Comparison of ENCODE assay signal across 20 cellular contexts in genomic region chr2:210593166-210593565, GRCh38. TPM values are rescaled to one million over a fixed set of nuclear protein-coding genes. Genes with fewer than 3 reads are reported as not detected.
DNase-seq lines count a peak whose midpoint lies in the region; FAIRE-seq and TF ChIP-seq lines count a peak whose summit lies in the region.
"Had no signal": no experiment of that assay in that cellular context is flagged by ENCODE, and none has a peak within 500 bp of the region (broad histone marks: within the 10 kb centered on the region; RNA-seq: fewer than 3 reads in every experiment).

No MANE protein-coding gene starts in this region.

- no peak overlapping the region for H3K4me3 ChIP-seq in astrocyte of the cerebellum (ENCODE audit: low read depth, low read length)
- H3K4me3 ChIP-seq: body of pancreas, coronary artery, GM12878, lower lobe of right lung had no signal

- in situ Hi-C loops in astrocyte of the cerebellum (cut with HindIII; ENCODE audit: low sequenced_read_pairs), result no loop called here

- no peak for FAIRE-seq in RCC 7860 (lab: Jason Lieb, UNC)
- FAIRE-seq: GM12878 had no signal

- no peak for TF ChIP-seq CTCF in astrocyte of the cerebellum (IDR thresholded peaks at IDR 0.05; ENCODE audit: low read depth, low read length, missing control alignments)

- DNase-seq in D341Med (ENCODE audit: low spot score), result peak; percentile 32
- peak; percentile 41 for DNase-seq in LHCN-M2 (ENCODE audit: low read depth)
- peak; percentile 13 for DNase-seq in astrocyte of the cerebellum (ENCODE audit: low read depth)
- peak; percentile 56 for DNase-seq in iris pigment epithelial cell (ENCODE audit: low read depth)
- no peak for DNase-seq in GDM1 (lab: John Stamatoyannopoulos, UW)
- no peak for DNase-seq in RCC 7860 (ENCODE audit: low spot score)
- no peak for DNase-seq in inferior parietal cortex (ENCODE audit: extremely low spot score)
- no peak for DNase-seq in activated CD4-positive, CD25-positive, alpha-beta regulatory T cell treated with anti-CD3 and anti-CD28 coated beads, Interleukin-2, amount 50 U/mL, for 72 hours
- DNase-seq: activated naive CD4-positive, alpha-beta T cell; activated T-cell treated with anti-CD3 and anti-CD28 coated beads for 4 hours; body of pancreas; GF-D8; KG1; lower lobe of right lung; NCI-H1048; NCI-H2081; stimulated activated CD4-positive, alpha-beta T cell treated with anti-CD3 and anti-CD28 coated beads, Interleukin-4, amount 100 ng/mL, for 4 hours; SW 1271 had no signal

RNA-seq across cellular contexts. Expression of gene CPS1, which starts 36.8 kb away (rescaled TPM):
- total RNA-seq in LHCN-M2 (2014; rRNA removed), result 30.8 and 36.4 TPM in 2 replicates
- 6.7 TPM for polyA plus RNA-seq in LHCN-M2 (2012)

Comparison
In these comparisons a context has a peak if more than half of its experiments do, and no peak if none do; other contexts are left out.
1. DNase-seq: peak in D341Med (single experiment), LHCN-M2 (single experiment), astrocyte of the cerebellum (single experiment) and iris pigment epithelial cell (single experiment); none in GDM1 (single experiment), RCC 7860 (single experiment), inferior parietal cortex (single experiment) and activated CD4-positive, CD25-positive, alpha-beta regulatory T cell treated with anti-CD3 and anti-CD28 coated beads, Interleukin-2, amount 50 U/mL, for 72 hours (single experiment).